In the genomic region with DNA sequence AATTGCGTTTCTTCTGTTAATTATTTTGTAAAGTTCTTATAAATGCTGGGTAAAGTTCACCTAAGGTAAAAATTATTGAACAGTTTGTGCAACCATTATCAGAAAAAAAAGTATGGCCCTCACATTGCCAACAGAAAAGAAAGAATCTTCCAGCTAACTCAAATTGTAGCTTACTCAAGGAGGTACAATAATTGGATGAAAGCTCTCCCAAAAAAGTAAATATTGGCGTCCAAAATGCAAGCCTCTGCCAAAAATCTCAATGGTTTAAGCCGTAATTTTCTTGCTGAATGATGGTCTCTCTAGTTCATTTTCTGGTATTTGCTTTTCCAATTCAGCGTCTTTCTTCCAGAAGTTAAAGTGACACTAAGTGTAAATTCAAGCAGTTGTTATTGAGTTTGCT, we compare ENCODE assay signal across 18 cellular contexts.
DNase-seq lines count a peak whose midpoint lies in the region; ATAC-seq lines count a peak whose summit lies in the region.
"Had no signal": no experiment of that assay in that cellular context is flagged by ENCODE, and none has a peak within 500 bp of the region (broad histone marks: within the 10 kb centered on the region; RNA-seq: fewer than 3 reads in every experiment).

No MANE protein-coding gene starts in this region.

- H2AFZ ChIP-seq in Karpas-422 (ENCODE audit: low read length) (0 out of 2 replicates have a peak overlapping the region, but pooled peaks have one; percentile 65), neuronal stem cell (ENCODE audit: low read length) (peak overlapping the region; percentile 7)

- no peaks in the 10 kb centered on the region for H3K9me2 ChIP-seq in Karpas-422 (replicated peaks; ENCODE audit: insufficient read depth, low read length)

- ATAC-seq in GM18858 (IDR thresholded peaks at IDR 0.05; ENCODE audit: unreplicated experiment) (no peak), GM18907 (IDR thresholded peaks at IDR 0.05; ENCODE audit: unreplicated experiment) (no peak), GM18502 (IDR thresholded peaks at IDR 0.05; ENCODE audit: poor library complexity, unreplicated experiment) (no peak)
- ATAC-seq: A549 had no signal

- no peak overlapping the region for H3K4me2 ChIP-seq in Karpas-422 (ENCODE audit: low read depth, low read length, poor library complexity, severe bottlenecking)
- no peak overlapping the region for H3K4me2 ChIP-seq in neuronal stem cell (ENCODE audit: insufficient read depth, low read length, poor library complexity, severe bottlenecking)
- H3K4me2 ChIP-seq: A549 had no signal

- H3K18ac ChIP-seq in neuronal stem cell (ENCODE audit: low read length) = no peak overlapping the region

- no peak overlapping the region for H2BK12ac ChIP-seq in neuronal stem cell (ENCODE audit: low read length)

- H4K8ac ChIP-seq in neuronal stem cell (ENCODE audit: low read depth, low read length) = no peak overlapping the region

- H3K27me3 ChIP-seq in Karpas-422 (ENCODE audit: low read length) (no peaks in the 10 kb centered on the region), neuronal stem cell (ENCODE audit: control insufficient read depth in 3 of 3, insufficient read depth in 3 of 3, low read depth in 1 of 3, low read length in 3 of 3) (no peaks in the 10 kb centered on the region)
- H3K27me3 ChIP-seq: BE2C, MG63, Peyer's patch had no signal

- H3K9ac ChIP-seq in Karpas-422 (ENCODE audit: low read length) = no peak overlapping the region
- H3K9ac ChIP-seq in neuronal stem cell (ENCODE audit: low read depth, low read length, poor library complexity) = no peak overlapping the region

- no peaks in the 10 kb centered on the region for H3K79me2 ChIP-seq in Karpas-422 (ENCODE audit: low read length)

- H2BK120ac ChIP-seq in neuronal stem cell (ENCODE audit: low read depth, low read length) = no peak overlapping the region

- H3K27ac ChIP-seq in Karpas-422 (ENCODE audit: low read length) (no peak overlapping the region), neuronal stem cell (replicated peaks; ENCODE audit: low read length) (no peak overlapping the region)
- H3K27ac ChIP-seq: A549, Peyer's patch had no signal

- no peak overlapping the region for H2BK15ac ChIP-seq in neuronal stem cell (ENCODE audit: low read length)

- no peaks in the 10 kb centered on the region for H3K4me1 ChIP-seq in Karpas-422 (ENCODE audit: low read length)
- H3K4me1 ChIP-seq in neuronal stem cell (ENCODE audit: control insufficient read depth in 2 of 2, insufficient read depth in 1 of 2, low read depth in 1 of 2, low read length in 2 of 2) = no peaks in the 10 kb centered on the region
- H3K4me1 ChIP-seq: A549, BE2C, Peyer's patch had no signal

- H4K91ac ChIP-seq in neuronal stem cell (ENCODE audit: low read depth, low read length, poor library complexity) = no peak overlapping the region

- H3K36me3 ChIP-seq in Karpas-422 (ENCODE audit: insufficient read depth, low read length) = no peaks in the 10 kb centered on the region
- H3K36me3 ChIP-seq in neuronal stem cell (replicated peaks in 1 of 2; ENCODE audit: control insufficient read depth in 2 of 2, insufficient read depth in 2 of 2, low read length in 2 of 2) = no peaks in the 10 kb centered on the region
- H3K36me3 ChIP-seq: BE2C, MG63, Peyer's patch had no signal

- H3K4me3 ChIP-seq in Karpas-422 (ENCODE audit: low read length) (no peak overlapping the region), neuronal stem cell (ENCODE audit: low read length in 2 of 2) (no peak overlapping the region)
- H3K4me3 ChIP-seq: A549, MG63, Peyer's patch had no signal

- H2BK5ac ChIP-seq in neuronal stem cell (ENCODE audit: low read length) = no peak overlapping the region

- H3K14ac ChIP-seq in neuronal stem cell (ENCODE audit: low read length) = no peak overlapping the region

- no peak overlapping the region for H3K23ac ChIP-seq in neuronal stem cell (ENCODE audit: low read depth, low read length, poor library complexity)

- H3K9me3 ChIP-seq in Karpas-422 (ENCODE audit: low read length) (peaks cover 5% of the 10 kb centered on the region), neuronal stem cell (replicated peaks in 1 of 2; ENCODE audit: control insufficient read depth in 2 of 2, insufficient read depth in 1 of 2, low read depth in 1 of 2, low read length in 2 of 2) (no peaks in the 10 kb centered on the region)
- H3K9me3 ChIP-seq: BE2C, Peyer's patch had no signal

- no peak overlapping the region for H3K4ac ChIP-seq in neuronal stem cell (ENCODE audit: low read length)

- no peaks in the 10 kb centered on the region for H3K79me1 ChIP-seq in neuronal stem cell (ENCODE audit: low read depth, low read length)

- WGBS in neuronal stem cell (ENCODE audit: extremely low coverage in 2 of 2, insufficient read length in 2 of 2, insufficient replicate concordance in 1 of 2), 2 donors = no CpG with 5 or more reads among the region's 4 CpGs

- H2AK5ac ChIP-seq in neuronal stem cell (ENCODE audit: low read depth, low read length) = no peak overlapping the region

- H4K20me1 ChIP-seq in Karpas-422 (ENCODE audit: insufficient read depth, low read depth, low read length) = no peaks in the 10 kb centered on the region

- DNase-seq in Karpas-422 = no peak
- DNase-seq in NCI-H446 (lab: John Stamatoyannopoulos, UW) = peak; percentile 26 to 81
- peak; percentile 3 for DNase-seq in astrocyte of the hippocampus (ENCODE audit: low read depth, low spot score)
- no peak for DNase-seq in neuronal stem cell (ENCODE audit: low spot score)
- DNase-seq in iPS-NIHi7 (ENCODE audit: extremely low spot score) = no peak
- DNase-seq: BE2C, DMS53, EL, H7, MG63, NCI-H1048, NCI-H510A, NCI-H748 treated with DMSO at 0.1 percent for 48 hours, Peyer's patch had no signal

Comparison
In these comparisons a context has a peak if more than half of its experiments do, and no peak if none do; other contexts are left out.
1. DNase-seq: peak in NCI-H446 (2 of 2) and astrocyte of the hippocampus (single experiment); none in Karpas-422 (single experiment), neuronal stem cell (single experiment) and iPS-NIHi7 (single experiment).